Comparison of ENCODE assay signal across 8 cellular contexts in the genomic region with DNA sequence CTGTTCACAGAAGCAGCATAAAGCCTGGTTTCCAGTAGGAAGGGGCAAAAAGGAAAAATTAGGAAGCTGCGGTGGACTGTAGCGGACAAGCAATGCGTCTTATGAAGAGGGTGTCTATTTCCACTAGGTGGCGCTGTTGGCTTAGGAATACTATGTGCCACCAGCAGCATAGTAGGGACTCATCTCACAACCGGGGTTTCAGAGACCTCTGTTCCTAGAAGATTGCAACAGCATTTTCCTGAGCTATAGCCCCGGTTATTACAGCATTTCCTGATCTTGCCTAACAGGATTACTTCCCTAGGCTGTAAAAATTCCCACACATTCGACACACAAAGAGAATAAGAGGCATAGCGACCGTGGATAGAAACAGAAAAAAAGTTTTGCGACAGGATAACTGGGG.
DNase-seq lines count a peak whose midpoint lies in the region; ATAC-seq and TF ChIP-seq lines count a peak whose summit lies in the region.

No MANE protein-coding gene starts in this region.

- no peaks in the 10 kb centered on the region for H3K27me3 ChIP-seq in GM06990 (replicated peaks; ENCODE audit: control insufficient read depth, insufficient read depth, low read length)
- no peaks in the 10 kb centered on the region for H3K27me3 ChIP-seq in PC-3 (ENCODE audit: low read length)
- H3K27me3 ChIP-seq in fibroblast of lung (ENCODE audit: control insufficient read depth, insufficient read depth, low read length), result no peaks in the 10 kb centered on the region
- H3K27me3 ChIP-seq in spleen (replicated peaks in 1 of 7), result no peaks in the 10 kb centered on the region
- no peaks in the 10 kb centered on the region for H3K27me3 ChIP-seq in vagina

- peaks cover 6% of the 10 kb centered on the region; the same call in 1 of the 2 replicates for H3K9me3 ChIP-seq in PC-3 (ENCODE audit: low read length)
- H3K9me3 ChIP-seq in fibroblast of lung (ENCODE audit: control insufficient read depth, insufficient read depth, low read depth, low read length), result no peaks in the 10 kb centered on the region
- H3K9me3 ChIP-seq in spleen, result peaks cover 12 to 74% (median 65%) of the 10 kb centered on the region in 8 donors
- H3K9me3 ChIP-seq in vagina, result peaks cover 14% of the 10 kb centered on the region

- no TSS peak for BruUV-seq in PC-3 (replicated peaks; lab: Mats Ljungman, UMichigan)

- no peaks in the 10 kb centered on the region for H3K4me1 ChIP-seq in PC-3 (ENCODE audit: insufficient read depth, low read length)
- no peaks in the 10 kb centered on the region for H3K4me1 ChIP-seq in fibroblast of lung (ENCODE audit: control insufficient read depth, extremely low read depth, insufficient read depth, low read length)
- H3K4me1 ChIP-seq in spleen, result no peaks in the 10 kb centered on the region
- H3K4me1 ChIP-seq in vagina, result no peaks in the 10 kb centered on the region

- H3K79me2 ChIP-seq in PC-3 (ENCODE audit: low read length) (no peaks in the 10 kb centered on the region), fibroblast of lung (ENCODE audit: control insufficient read depth, insufficient read depth, low read length) (no peaks in the 10 kb centered on the region)

- H3K9me2 ChIP-seq in PC-3 (replicated peaks; ENCODE audit: low read length), result no peaks in the 10 kb centered on the region

- H2AFZ ChIP-seq in PC-3 (ENCODE audit: low read length), result no peak overlapping the region
- H2AFZ ChIP-seq in fibroblast of lung (ENCODE audit: low read length), result no peak overlapping the region

- H3K36me3 ChIP-seq in GM06990 (ENCODE audit: control insufficient read depth, insufficient read depth, low read length) (no peaks in the 10 kb centered on the region), PC-3 (ENCODE audit: low read depth, low read length) (peaks cover 5% of the 10 kb centered on the region; the same call in 1 of the 2 replicates), fibroblast of lung (ENCODE audit: control insufficient read depth, insufficient read depth, low read length) (no peaks in the 10 kb centered on the region), spleen (no peaks in the 10 kb centered on the region), vagina (no peaks in the 10 kb centered on the region)

- POLR2A ChIA-PET in PC-3 (lab: Charles Lee; ENCODE audit: unreplicated experiment), result no interaction called here

- H3K9ac ChIP-seq in PC-3 (ENCODE audit: low read length), result no peak overlapping the region
- no peak overlapping the region for H3K9ac ChIP-seq in fibroblast of lung (ENCODE audit: insufficient read depth, low read length)

- CTCF ChIA-PET in PC-3 (lab: Charles Lee), result interaction anchor here (0.5 kb wide), 1 partner anchor 1224 kb away, joined by 4 read pairs; no protein-coding TSS in a partner anchor

- peak; percentile 60 for DNase-seq in A172 (ENCODE audit: low spot score)
- DNase-seq in GM06990 (ENCODE audit: extremely low read depth, insufficient read length), result no peak
- peak; percentile 80 for DNase-seq in PC-3
- DNase-seq in fibroblast of lung (ENCODE audit: low read depth in 2 of 2), result peak; percentile 34 to 54
- DNase-seq in spleen, result no peak
- DNase-seq in vagina (ENCODE audit: extremely low spot score in 2 of 2), result no peak
- DNase-seq in mucosa of gallbladder (ENCODE audit: low spot score), result no peak

- H3F3A ChIP-seq in PC-3 (ENCODE audit: low read length, unreplicated experiment), result no peaks in the 10 kb centered on the region

- WGBS in spleen, 5 donors, result 63 to 76% (median 70%) methylated on average over 10 of the region's 10 CpGs

- H3K4me3 ChIP-seq in GM06990 (replicated peaks; ENCODE audit: low read depth, low read length), result no peak overlapping the region
- H3K4me3 ChIP-seq in PC-3 (ENCODE audit: low read length), result no peak overlapping the region
- H3K4me3 ChIP-seq in fibroblast of lung (replicated peaks in 1 of 4; ENCODE audit: control extremely low read depth in 1 of 4, insufficient read depth in 1 of 4, low read depth in 3 of 4, low read length in 4 of 4), result no peak overlapping the region
- no peak overlapping the region for H3K4me3 ChIP-seq in spleen
- H3K4me3 ChIP-seq in vagina, result no peak overlapping the region

- peak; percentile 64 for ATAC-seq in PC-3
- ATAC-seq in GM18517 (IDR thresholded peaks at IDR 0.05; ENCODE audit: unreplicated experiment), result no peak

- no peaks in the 10 kb centered on the region for H4K20me1 ChIP-seq in PC-3 (ENCODE audit: low read length)
- no peaks in the 10 kb centered on the region for H4K20me1 ChIP-seq in fibroblast of lung (ENCODE audit: control insufficient read depth, extremely low read depth, insufficient read depth, low read length)

- intact Hi-C loops in PC-3 (cut with micrococcal nuclease), result loop anchor here (1.0 kb wide), 3 partner anchors 137 to 425 kb away; no protein-coding TSS in a partner anchor
- intact Hi-C loops in spleen (cut with DNase I; ENCODE audit: low total_unique reads), result no loop called here
- intact Hi-C loops in vagina (cut with DNase I), result no loop called here

- no peak for TF ChIP-seq POLR2A in spleen (IDR thresholded peaks at IDR 0.05)
- TF ChIP-seq POLR2A in vagina (IDR thresholded peaks at IDR 0.05), result no peak

- H3K4me2 ChIP-seq in PC-3 (ENCODE audit: low read length) (no peak overlapping the region), fibroblast of lung (ENCODE audit: extremely low read depth, insufficient read depth, low read length) (no peak overlapping the region)

- H3K27ac ChIP-seq in PC-3 (ENCODE audit: low read length), result no peak overlapping the region
- no peak overlapping the region for H3K27ac ChIP-seq in fibroblast of lung (ENCODE audit: insufficient read depth, low read length)
- H3K27ac ChIP-seq in spleen, result no peak overlapping the region
- no peak overlapping the region for H3K27ac ChIP-seq in vagina

- TF ChIP-seq CTCF in GM06990 (IDR thresholded peaks at IDR 0.05; ENCODE audit: insufficient read depth, low read length, poor library complexity, severe bottlenecking) (peak; percentile 42), PC-3 (conservative IDR thresholded peaks at IDR 0.05; ENCODE audit: low read depth, low read length) (peak; percentile 87), fibroblast of lung (conservative IDR thresholded peaks at IDR 0.05 in 1 of 2, IDR thresholded peaks at IDR 0.05 in 1 of 2; ENCODE audit: low read depth in 1 of 2, low read length in 2 of 2) (peak; percentile 33 to 52), spleen (IDR thresholded peaks at IDR 0.05 in 8 of 11, conservative IDR thresholded peaks at IDR 0.05 in 3 of 11) (peak in 8 of 11 experiments; percentile 11 to 35 (median 30)), vagina (IDR thresholded peaks at IDR 0.05) (no peak)

Comparison
In these comparisons a context has a peak if more than half of its experiments do, and no peak if none do; other contexts are left out.
1. DNase-seq: peak in A172 (single experiment), PC-3 (single experiment) and fibroblast of lung (2 of 2); none in GM06990 (single experiment), spleen (single experiment), vagina (0 of 2) and mucosa of gallbladder (single experiment).
2. CTCF ChIP-seq: peak in GM06990 (single experiment), PC-3 (single experiment), fibroblast of lung (2 of 2) and spleen (8 of 11); none in vagina (0 of 3).